1 cellular context compared by ENCODE assay signal in genomic region chr22:37329239-37330140, GRCh38.
TF ChIP-seq lines count a peak whose summit lies in the region.

No MANE protein-coding gene starts in this region.

TF ChIP-seq in IMR-90, 13 proteins besides CTCF, POLR2A, EP300 and RAD21:
- no peak for TF ChIP-seq NFE2L2 (IDR thresholded peaks at IDR 0.05; ENCODE audit: low read depth, low read length)
- no peak for TF ChIP-seq FOS (IDR thresholded peaks at IDR 0.05; ENCODE audit: low read depth, low read length)
- TF ChIP-seq MAFK (IDR thresholded peaks at IDR 0.05; ENCODE audit: low read depth, low read length) = no peak
- TF ChIP-seq MAZ (IDR thresholded peaks at IDR 0.05; ENCODE audit: borderline replicate concordance, low read depth, low read length) = no peak
- no peak for TF ChIP-seq SMC3 (IDR thresholded peaks at IDR 0.05; ENCODE audit: low read depth, low read length)
- no peak for TF ChIP-seq USF2 (IDR thresholded peaks at IDR 0.05; ENCODE audit: low read depth, low read length)
- TF ChIP-seq CEBPB (IDR thresholded peaks at IDR 0.05; ENCODE audit: low read depth, low read length) = no peak
- TF ChIP-seq ELK1 (IDR thresholded peaks at IDR 0.05; ENCODE audit: borderline replicate concordance, low read depth, low read length) = no peak
- no peak for TF ChIP-seq CHD1 (IDR thresholded peaks at IDR 0.05; ENCODE audit: low read depth, low read length)
- no peak for TF ChIP-seq MXI1 (IDR thresholded peaks at IDR 0.05; ENCODE audit: borderline replicate concordance, low read depth, low read length)
- TF ChIP-seq BHLHE40 (IDR thresholded peaks at IDR 0.05; ENCODE audit: low read depth, low read length) = no peak
- no peak for TF ChIP-seq RCOR1 (IDR thresholded peaks at IDR 0.05; ENCODE audit: insufficient replicate concordance, low read length)
- TF ChIP-seq RFX5 (IDR thresholded peaks at IDR 0.05; ENCODE audit: low read depth, low read length) = no peak
